8 cellular contexts compared by ENCODE assay signal in genomic region chr9:89319015-89319905, GRCh38. TPM values are rescaled to one million over a fixed set of nuclear protein-coding genes. Genes with fewer than 3 reads are reported as not detected.
DNase-seq lines count a peak whose midpoint lies in the region; ATAC-seq lines count a peak whose summit lies in the region.

No MANE protein-coding gene starts in this region.

- H3K9me3 Mint-ChIP-seq in activated CD8-positive, alpha-beta memory T cell treated with anti-CD3 and anti-CD28 coated beads, Interleukin-2, amount 10 ng/mL, durations not matched to agents 7 days and 5 days (ENCODE audit: low read depth), result no peaks in the 10 kb centered on the region
- no peaks in the 10 kb centered on the region for H3K9me3 Mint-ChIP-seq in activated T-helper 1 cell treated with anti-CD3 and anti-CD28 coated beads, Interleukin-12 subunit alpha, Interleukin-12 subunit beta, Interleukin-2, Interleukin-4 antibody, amounts not matched to agents 30 ng/mL and 10 ng/mL and 1 ng/mL, durations not matched to agents 14 hours and 24 hours and 36 hours
- no peaks in the 10 kb centered on the region for H3K9me3 Mint-ChIP-seq in stimulated activated memory B cell treated with anti-CD40 and anti-IgM and Interleukin-4, amounts not matched to agents 10 μg/mL and 1 μg/mL and 100 μg/mL, for 72 hours

- H3K27me3 ChIP-seq in iPS-18a (ENCODE audit: control insufficient read depth, insufficient read depth, low read length), result no peaks in the 10 kb centered on the region

- peaks cover 45% of the 10 kb centered on the region for H3K36me3 Mint-ChIP-seq in activated CD8-positive, alpha-beta memory T cell treated with anti-CD3 and anti-CD28 coated beads, Interleukin-2, amount 10 ng/mL, durations not matched to agents 7 days and 5 days
- H3K36me3 Mint-ChIP-seq in activated T-helper 1 cell treated with anti-CD3 and anti-CD28 coated beads, Interleukin-12 subunit alpha, Interleukin-12 subunit beta, Interleukin-2, Interleukin-4 antibody, amounts not matched to agents 30 ng/mL and 10 ng/mL and 1 ng/mL, durations not matched to agents 14 hours and 24 hours and 36 hours (ENCODE audit: low read depth), result peaks cover 56% of the 10 kb centered on the region
- peaks cover 23% of the 10 kb centered on the region for H3K36me3 Mint-ChIP-seq in stimulated activated memory B cell treated with anti-CD40 and anti-IgM and Interleukin-4, amounts not matched to agents 10 μg/mL and 1 μg/mL and 100 μg/mL, for 72 hours

- H3K9ac ChIP-seq in iPS-18a (ENCODE audit: low read length), result peak overlapping the region; percentile 96

- peak overlapping the region; percentile 94 for H3K27ac Mint-ChIP-seq in activated CD8-positive, alpha-beta memory T cell treated with anti-CD3 and anti-CD28 coated beads, Interleukin-2, amount 10 ng/mL, durations not matched to agents 7 days and 5 days
- H3K27ac Mint-ChIP-seq in activated T-helper 1 cell treated with anti-CD3 and anti-CD28 coated beads, Interleukin-12 subunit alpha, Interleukin-12 subunit beta, Interleukin-2, Interleukin-4 antibody, amounts not matched to agents 30 ng/mL and 10 ng/mL and 1 ng/mL, durations not matched to agents 14 hours and 24 hours and 36 hours, result peak overlapping the region; percentile 92
- peak overlapping the region; percentile 99 for H3K27ac Mint-ChIP-seq in stimulated activated memory B cell treated with anti-CD40 and anti-IgM and Interleukin-4, amounts not matched to agents 10 μg/mL and 1 μg/mL and 100 μg/mL, for 72 hours

- peaks cover 59% of the 10 kb centered on the region for H3K36me3 ChIP-seq in iPS-18a (ENCODE audit: control insufficient read depth, low read depth, low read length)

- H3K9me3 ChIP-seq in iPS-18a (ENCODE audit: control insufficient read depth, low read depth, low read length), result no peaks in the 10 kb centered on the region

- CTCF ChIA-PET in activated CD8-positive, alpha-beta memory T cell treated with anti-CD3 and anti-CD28 coated beads, Interleukin-2, amount 10 ng/mL, durations not matched to agents 7 days and 5 days (lab: Charles Lee), result interaction anchor here (0.8 to 3.5 kb wide), 7 partner anchors 9 to 230 kb away, joined by 3 to 33 read pairs (median 4); partner anchors contain the start of gene CKS2

- peak overlapping the region; percentile 79 for H3K4me3 ChIP-seq in iPS-18a (ENCODE audit: low read length)

- peak overlapping the region; percentile 100 for H3K27ac ChIP-seq in iPS-18a (ENCODE audit: low read length)

- no peaks in the 10 kb centered on the region for H3K27me3 Mint-ChIP-seq in activated CD8-positive, alpha-beta memory T cell treated with anti-CD3 and anti-CD28 coated beads, Interleukin-2, amount 10 ng/mL, durations not matched to agents 7 days and 5 days
- no peaks in the 10 kb centered on the region for H3K27me3 Mint-ChIP-seq in activated T-helper 1 cell treated with anti-CD3 and anti-CD28 coated beads, Interleukin-12 subunit alpha, Interleukin-12 subunit beta, Interleukin-2, Interleukin-4 antibody, amounts not matched to agents 30 ng/mL and 10 ng/mL and 1 ng/mL, durations not matched to agents 14 hours and 24 hours and 36 hours (ENCODE audit: insufficient read depth)
- H3K27me3 Mint-ChIP-seq in stimulated activated memory B cell treated with anti-CD40 and anti-IgM and Interleukin-4, amounts not matched to agents 10 μg/mL and 1 μg/mL and 100 μg/mL, for 72 hours, result no peaks in the 10 kb centered on the region

- peaks cover 64% of the 10 kb centered on the region for H3K4me1 Mint-ChIP-seq in activated CD8-positive, alpha-beta memory T cell treated with anti-CD3 and anti-CD28 coated beads, Interleukin-2, amount 10 ng/mL, durations not matched to agents 7 days and 5 days
- peaks cover 72% of the 10 kb centered on the region for H3K4me1 Mint-ChIP-seq in activated T-helper 1 cell treated with anti-CD3 and anti-CD28 coated beads, Interleukin-12 subunit alpha, Interleukin-12 subunit beta, Interleukin-2, Interleukin-4 antibody, amounts not matched to agents 30 ng/mL and 10 ng/mL and 1 ng/mL, durations not matched to agents 14 hours and 24 hours and 36 hours (ENCODE audit: low read depth)
- H3K4me1 Mint-ChIP-seq in stimulated activated memory B cell treated with anti-CD40 and anti-IgM and Interleukin-4, amounts not matched to agents 10 μg/mL and 1 μg/mL and 100 μg/mL, for 72 hours, result peaks cover 53% of the 10 kb centered on the region

- intact Hi-C loops in activated T-helper 1 cell treated with anti-CD3 and anti-CD28 coated beads, Interleukin-12 subunit alpha, Interleukin-12 subunit beta, Interleukin-2, Interleukin-4 antibody, amounts not matched to agents 30 ng/mL and 10 ng/mL and 1 ng/mL, durations not matched to agents 14 hours and 24 hours and 36 hours (cut with micrococcal nuclease), result loop anchor here (1.0 to 10.0 kb wide), 7 partner anchors 56 to 1014 kb away; partner anchors contain the start of genes SEMA4D and SPIN1

- H3K4me1 ChIP-seq in iPS-18a (ENCODE audit: control insufficient read depth, low read depth, low read length), result peaks cover 20% of the 10 kb centered on the region

- H3K4me3 Mint-ChIP-seq in activated CD8-positive, alpha-beta memory T cell treated with anti-CD3 and anti-CD28 coated beads, Interleukin-2, amount 10 ng/mL, durations not matched to agents 7 days and 5 days, result peak overlapping the region; percentile 82
- H3K4me3 Mint-ChIP-seq in activated T-helper 1 cell treated with anti-CD3 and anti-CD28 coated beads, Interleukin-12 subunit alpha, Interleukin-12 subunit beta, Interleukin-2, Interleukin-4 antibody, amounts not matched to agents 30 ng/mL and 10 ng/mL and 1 ng/mL, durations not matched to agents 14 hours and 24 hours and 36 hours, result peak overlapping the region; percentile 90
- H3K4me3 Mint-ChIP-seq in stimulated activated memory B cell treated with anti-CD40 and anti-IgM and Interleukin-4, amounts not matched to agents 10 μg/mL and 1 μg/mL and 100 μg/mL, for 72 hours, result peak overlapping the region; percentile 92

- no peak for DNase-seq in activated CD8-positive, alpha-beta memory T cell treated with anti-CD3 and anti-CD28 coated beads, Interleukin-2, amount 10 ng/mL, durations not matched to agents 7 days and 5 days
- DNase-seq in activated CD8-positive, alpha-beta memory T cell treated with anti-CD3 and anti-CD28 coated beads, Interleukin-2, amount 50 U/mL, for 4 hours, result no peak
- DNase-seq in activated T-helper 1 cell treated with anti-CD3 and anti-CD28 coated beads, Interleukin-12 subunit alpha, Interleukin-12 subunit beta, Interleukin-2, Interleukin-4 antibody, amounts not matched to agents 30 ng/mL and 10 ng/mL and 1 ng/mL, durations not matched to agents 14 hours and 24 hours and 36 hours (ENCODE audit: low spot score), result no peak
- DNase-seq in NCI-H524 (lab: John Stamatoyannopoulos, UW), result no peak
- no peak for DNase-seq in NCI-H748 treated with DMSO at 0.1 percent for 48 hours (lab: John Stamatoyannopoulos, UW)
- no peak for DNase-seq in HCEC 1CT

- no peak for ATAC-seq in activated CD8-positive, alpha-beta memory T cell treated with anti-CD3 and anti-CD28 coated beads, Interleukin-2, amount 10 ng/mL, durations not matched to agents 7 days and 5 days
- no peak for ATAC-seq in stimulated activated memory B cell treated with anti-CD40 and anti-IgM and Interleukin-4, amounts not matched to agents 10 μg/mL and 1 μg/mL and 100 μg/mL, for 72 hours

RNA-seq across cellular contexts. Expression of gene SECISBP2, which starts 1.0 kb away (rescaled TPM):
- 10 to 100 TPM; 36.1 to 40.2 TPM for total RNA-seq in activated CD8-positive, alpha-beta memory T cell treated with anti-CD3 and anti-CD28 coated beads, Interleukin-2, amount 10 ng/mL, durations not matched to agents 7 days and 5 days
- 49.4 and 54.9 TPM in 2 replicates for total RNA-seq in activated T-helper 1 cell treated with anti-CD3 and anti-CD28 coated beads, Interleukin-12 subunit alpha, Interleukin-12 subunit beta, Interleukin-2, Interleukin-4 antibody, amounts not matched to agents 30 ng/mL and 10 ng/mL and 1 ng/mL, durations not matched to agents 14 hours and 24 hours and 36 hours

RNA-seq across cellular contexts. Expression of gene CKS2, which starts 8.3 kb away (rescaled TPM):
- total RNA-seq in activated CD8-positive, alpha-beta memory T cell treated with anti-CD3 and anti-CD28 coated beads, Interleukin-2, amount 10 ng/mL, durations not matched to agents 7 days and 5 days, result 100 to 1,000 TPM; 200 to 225 TPM
- 148 and 162 TPM in 2 replicates for total RNA-seq in activated T-helper 1 cell treated with anti-CD3 and anti-CD28 coated beads, Interleukin-12 subunit alpha, Interleukin-12 subunit beta, Interleukin-2, Interleukin-4 antibody, amounts not matched to agents 30 ng/mL and 10 ng/mL and 1 ng/mL, durations not matched to agents 14 hours and 24 hours and 36 hours
